ENCODE assay signal across 9 cellular contexts in the genomic region with DNA sequence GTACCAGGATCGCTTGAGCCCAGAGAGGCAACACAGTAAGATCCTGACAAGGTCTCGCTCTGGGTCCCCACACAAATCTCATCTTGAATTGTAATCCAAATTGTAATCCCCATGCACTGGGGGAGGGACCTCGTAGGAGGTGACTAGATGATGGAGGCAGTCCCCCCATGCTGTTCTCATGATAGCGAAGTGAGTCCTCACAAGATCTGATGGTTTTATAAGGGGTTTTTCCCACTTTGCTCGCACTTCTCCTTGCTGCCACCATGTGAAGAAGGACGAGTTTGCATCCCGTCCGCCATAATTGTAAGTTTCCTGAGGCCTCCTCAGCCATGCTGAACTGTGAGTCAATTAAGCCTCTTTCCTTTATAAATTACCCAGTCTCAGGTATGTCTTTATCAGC. TPM values are rescaled to one million over a fixed set of nuclear protein-coding genes. Genes with fewer than 3 reads are reported as not detected.
A peak's percentile ranks its signal among the peaks of the same experiment; 100 is the strongest.
DNase-seq lines count a peak whose midpoint lies in the region; ATAC-seq and TF ChIP-seq lines count a peak whose summit lies in the region.
"Had no signal": no experiment of that assay in that cellular context is flagged by ENCODE, and none has a peak within 500 bp of the region (broad histone marks: within the 10 kb centered on the region; RNA-seq: fewer than 3 reads in every experiment).

No MANE protein-coding gene starts in this region.

- no peaks in the 10 kb centered on the region for H3K36me3 Mint-ChIP-seq in activated T-cell treated with anti-CD3 and anti-CD28 coated beads, Interleukin-2, amount 50 U/mL, for 24 hours (ENCODE audit: low read depth)
- no peaks in the 10 kb centered on the region for H3K36me3 Mint-ChIP-seq in activated T-helper 17 cell treated with anti-CD3 and anti-CD28 coated beads, Interleukin-2, amount 50 U/mL, for 72 hours (ENCODE audit: low read depth)
- peaks cover 5% of the 10 kb centered on the region for H3K36me3 Mint-ChIP-seq in stimulated activated memory B cell treated with anti-CD40 and anti-IgM and Interleukin-4, amounts not matched to agents 10 μg/mL and 1 μg/mL and 100 μg/mL, for 72 hours

- ATAC-seq in HG02938 (IDR thresholded peaks at IDR 0.05; ENCODE audit: unreplicated experiment) (peak; percentile 8), HG03045 (IDR thresholded peaks at IDR 0.05; ENCODE audit: unreplicated experiment) (no peak), HG03108 (IDR thresholded peaks at IDR 0.05; ENCODE audit: unreplicated experiment) (no peak)
- ATAC-seq in activated T-helper 17 cell treated with anti-CD3 and anti-CD28 coated beads, Interleukin-2, amount 50 U/mL, for 72 hours (replicated peaks), result peak; percentile 45
- peak; percentile 60 for ATAC-seq in stimulated activated memory B cell treated with anti-CD40 and anti-IgM and Interleukin-4, amounts not matched to agents 10 μg/mL and 1 μg/mL and 100 μg/mL, for 72 hours
- ATAC-seq: gastrocnemius medialis had no signal

- H3K4me3 Mint-ChIP-seq in activated T-cell treated with anti-CD3 and anti-CD28 coated beads, Interleukin-2, amount 50 U/mL, for 24 hours, result peak overlapping the region; percentile 59
- peak overlapping the region; percentile 73 for H3K4me3 Mint-ChIP-seq in activated T-helper 17 cell treated with anti-CD3 and anti-CD28 coated beads, Interleukin-2, amount 50 U/mL, for 72 hours
- H3K4me3 Mint-ChIP-seq in stimulated activated memory B cell treated with anti-CD40 and anti-IgM and Interleukin-4, amounts not matched to agents 10 μg/mL and 1 μg/mL and 100 μg/mL, for 72 hours, result peak overlapping the region; percentile 9

- H3K4me3 ChIP-seq in foreskin fibroblast (ENCODE audit: low read depth in 1 of 2, low read length in 2 of 2), result no peak overlapping the region
- H3K4me3 ChIP-seq: gastrocnemius medialis had no signal

- H3K27me3 Mint-ChIP-seq in activated T-cell treated with anti-CD3 and anti-CD28 coated beads, Interleukin-2, amount 50 U/mL, for 24 hours, result no peaks in the 10 kb centered on the region
- H3K27me3 Mint-ChIP-seq in activated T-helper 17 cell treated with anti-CD3 and anti-CD28 coated beads, Interleukin-2, amount 50 U/mL, for 72 hours, result no peaks in the 10 kb centered on the region
- no peaks in the 10 kb centered on the region for H3K27me3 Mint-ChIP-seq in stimulated activated memory B cell treated with anti-CD40 and anti-IgM and Interleukin-4, amounts not matched to agents 10 μg/mL and 1 μg/mL and 100 μg/mL, for 72 hours

- no peak for DNase-seq in activated T-cell treated with anti-CD3 and anti-CD28 coated beads, Interleukin-2, amount 50 U/mL, for 24 hours
- DNase-seq in activated T-cell treated with anti-CD3 and anti-CD28 coated beads for 4 hours (no peak), foreskin fibroblast (no peak)
- DNase-seq: gastrocnemius medialis had no signal

- TF ChIP-seq CTCF in foreskin fibroblast (IDR thresholded peaks at IDR 0.05; ENCODE audit: low read depth, low read length), result no peak

- H3K27ac Mint-ChIP-seq in activated T-cell treated with anti-CD3 and anti-CD28 coated beads, Interleukin-2, amount 50 U/mL, for 24 hours, result peak overlapping the region; percentile 97
- peak overlapping the region; percentile 87 for H3K27ac Mint-ChIP-seq in activated T-helper 17 cell treated with anti-CD3 and anti-CD28 coated beads, Interleukin-2, amount 50 U/mL, for 72 hours
- H3K27ac Mint-ChIP-seq in stimulated activated memory B cell treated with anti-CD40 and anti-IgM and Interleukin-4, amounts not matched to agents 10 μg/mL and 1 μg/mL and 100 μg/mL, for 72 hours, result peak overlapping the region; percentile 86

- peaks cover 6% of the 10 kb centered on the region for H3K9me3 Mint-ChIP-seq in activated T-cell treated with anti-CD3 and anti-CD28 coated beads, Interleukin-2, amount 50 U/mL, for 24 hours
- no peaks in the 10 kb centered on the region for H3K9me3 Mint-ChIP-seq in activated T-helper 17 cell treated with anti-CD3 and anti-CD28 coated beads, Interleukin-2, amount 50 U/mL, for 72 hours
- H3K9me3 Mint-ChIP-seq in stimulated activated memory B cell treated with anti-CD40 and anti-IgM and Interleukin-4, amounts not matched to agents 10 μg/mL and 1 μg/mL and 100 μg/mL, for 72 hours, result no peaks in the 10 kb centered on the region

- H3K4me1 Mint-ChIP-seq in activated T-cell treated with anti-CD3 and anti-CD28 coated beads, Interleukin-2, amount 50 U/mL, for 24 hours (ENCODE audit: low read depth), result peaks cover 63% of the 10 kb centered on the region
- H3K4me1 Mint-ChIP-seq in activated T-helper 17 cell treated with anti-CD3 and anti-CD28 coated beads, Interleukin-2, amount 50 U/mL, for 72 hours, result peaks cover 32% of the 10 kb centered on the region
- peaks cover 64% of the 10 kb centered on the region for H3K4me1 Mint-ChIP-seq in stimulated activated memory B cell treated with anti-CD40 and anti-IgM and Interleukin-4, amounts not matched to agents 10 μg/mL and 1 μg/mL and 100 μg/mL, for 72 hours

RNA-seq across cellular contexts. Expression of a gene that starts 46.0 kb away (rescaled TPM):
- total RNA-seq in activated T-helper 17 cell treated with anti-CD3 and anti-CD28 coated beads, Interleukin-2, amount 50 U/mL, for 72 hours, result 10 to 100 TPM; 11.5 to 30.7 TPM

Comparison
In these comparisons a context has a peak if more than half of its experiments do, and no peak if none do; other contexts are left out.
1. H3K4me3 Mint-ChIP-seq: peak in every context shown above with its lines; median percentile 73 in activated T-helper 17 cell treated with anti-CD3 and anti-CD28 coated beads, Interleukin-2, amount 50 U/mL, for 72 hours; 59 in activated T-cell treated with anti-CD3 and anti-CD28 coated beads, Interleukin-2, amount 50 U/mL, for 24 hours; 9 in stimulated activated memory B cell treated with anti-CD40 and anti-IgM and Interleukin-4, amounts not matched to agents 10 μg/mL and 1 μg/mL and 100 μg/mL, for 72 hours.
2. ATAC-seq: peak in HG02938 (single experiment), activated T-helper 17 cell treated with anti-CD3 and anti-CD28 coated beads, Interleukin-2, amount 50 U/mL, for 72 hours (single experiment) and stimulated activated memory B cell treated with anti-CD40 and anti-IgM and Interleukin-4, amounts not matched to agents 10 μg/mL and 1 μg/mL and 100 μg/mL, for 72 hours (single experiment); none in HG03045 (single experiment) and HG03108 (single experiment).
3. Peak in every context shown above with its lines, with median percentiles within 50 percentile points of each other: H3K27ac Mint-ChIP-seq.